In the genomic region with DNA sequence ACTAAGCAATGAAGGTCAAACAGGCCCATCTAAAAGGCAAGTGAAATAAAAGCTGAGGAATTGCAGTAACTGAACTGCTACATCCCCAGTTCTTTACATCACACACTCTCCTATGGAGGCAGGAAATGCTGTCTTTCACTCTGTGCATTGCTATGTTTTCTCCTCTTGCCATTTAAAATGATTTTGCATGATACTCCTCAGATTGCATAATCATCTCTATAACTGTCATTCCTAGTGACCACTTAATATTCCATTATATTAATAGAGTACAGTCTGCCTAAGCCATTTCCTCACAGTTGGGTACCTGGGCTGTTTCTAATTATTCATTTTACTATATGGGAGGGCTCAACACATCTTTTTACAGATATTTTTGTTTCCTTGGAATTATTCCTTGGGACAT, we compare ENCODE assay signal across 38 cellular contexts.
"Had no signal": no experiment of that assay in that cellular context is flagged by ENCODE, and none has a peak within 500 bp of the region (broad histone marks: within the 10 kb centered on the region; RNA-seq: fewer than 3 reads in every experiment).

No MANE protein-coding gene starts in this region.

- H3K36me3 Mint-ChIP-seq: activated CD4-positive, alpha-beta memory T cell treated with anti-CD3 and anti-CD28 coated beads for 36 hours; activated naive CD8-positive, alpha-beta T cell treated with anti-CD3 and anti-CD28 coated beads for 36 hours; brain had no signal

- H3K36me3 ChIP-seq: ascending aorta, cardiac muscle cell had no signal

- H3K4me1 Mint-ChIP-seq: activated B cell treated with CpG ODN at 0.5 μM for 24 hours; activated naive CD8-positive, alpha-beta T cell treated with anti-CD3 and anti-CD28 coated beads for 36 hours; central memory CD8-positive, alpha-beta T cell had no signal

- H3K27me3 Mint-ChIP-seq: activated naive CD8-positive, alpha-beta T cell treated with anti-CD3 and anti-CD28 coated beads for 36 hours had no signal

- H3K9me3 ChIP-seq: ascending aorta had no signal

- H3K9me3 Mint-ChIP-seq: activated B cell treated with CpG ODN at 0.5 μM for 24 hours; activated CD4-positive, alpha-beta memory T cell treated with anti-CD3 and anti-CD28 coated beads for 36 hours; activated CD8-positive, alpha-beta T cell treated with anti-CD3 and anti-CD28 coated beads for 36 hours; activated naive CD4-positive, alpha-beta T cell treated with anti-CD3 and anti-CD28 coated beads for 36 hours; activated naive CD8-positive, alpha-beta T cell treated with anti-CD3 and anti-CD28 coated beads for 36 hours; activated T-cell treated with anti-CD3 and anti-CD28 coated beads, Interleukin-2, amount 50 U/mL, for 4 hours; activated T-helper 1 cell treated with anti-CD3 and anti-CD28 coated beads, Interleukin-12 subunit alpha, Interleukin-12 subunit beta, Interleukin-2, Interleukin-4 antibody, amounts not matched to agents 30 ng/mL and 10 ng/mL and 1 ng/mL, durations not matched to agents 14 hours and 24 hours and 36 hours had no signal

- H3K27ac ChIP-seq: ascending aorta, cardiac muscle cell, VCaP had no signal

- H3K27ac Mint-ChIP-seq: activated B cell treated with CpG ODN at 0.5 μM for 24 hours; activated CD4-positive, alpha-beta memory T cell treated with anti-CD3 and anti-CD28 coated beads for 36 hours; activated CD4-positive, alpha-beta T cell treated with anti-CD3 and anti-CD28 coated beads, Interleukin-2, amount 10 ng/mL, durations not matched to agents 24 days and 14 days; activated CD8-positive, alpha-beta T cell treated with anti-CD3 and anti-CD28 coated beads for 36 hours; activated naive CD4-positive, alpha-beta T cell treated with anti-CD3 and anti-CD28 coated beads for 36 hours; activated naive CD4-positive, alpha-beta T cell treated with anti-CD3 and anti-CD28 coated beads, Interleukin-2, amount 50 U/mL, for 72 hours; activated naive CD8-positive, alpha-beta T cell treated with anti-CD3 and anti-CD28 coated beads for 36 hours; activated T-cell treated with anti-CD3 and anti-CD28 coated beads, Interleukin-2, amount 50 U/mL, for 72 hours; activated T-helper 1 cell treated with anti-CD3 and anti-CD28 coated beads, Interleukin-12 subunit alpha, Interleukin-12 subunit beta, Interleukin-2, Interleukin-4 antibody, amounts not matched to agents 30 ng/mL and 10 ng/mL and 1 ng/mL, durations not matched to agents 14 hours and 24 hours and 36 hours; activated T-helper 17 cell treated with anti-CD3 and anti-CD28 coated beads, Interleukin-2, amount 50 U/mL, for 72 hours; brain; T-helper 1 cell treated with Interleukin-12 subunit alpha and Interleukin-12 subunit beta and Interleukin-4 antibody, amounts not matched to agents 30 μg/mL and 1 μg/mL, for 36 hours; T-helper 2 cell treated with Interferon-gamma antibody and Interleukin-4, amounts not matched to agents 5 μg/mL and 100 μg/mL, for 36 hours had no signal

- DNase-seq: activated B cell treated with CpG ODN at 0.5 μM for 24 hours; activated CD4-positive, alpha-beta memory T cell treated with anti-CD3 and anti-CD28 coated beads for 36 hours; activated CD4-positive, alpha-beta T cell treated with anti-CD3 and anti-CD28 coated beads for 4 hours; activated CD4-positive, alpha-beta T cell treated with anti-CD3 and anti-CD28 coated beads, Interleukin-2, amount 10 ng/mL, durations not matched to agents 24 days and 14 days; activated CD4-positive, alpha-beta T cell treated with anti-CD3 and anti-CD28 coated beads, Interleukin-2, amount 50 U/mL, for 1 hour; activated CD4-positive, alpha-beta T cell treated with anti-CD3 and anti-CD28 coated beads, Interleukin-2, amount 50 U/mL, for 4 hours; activated CD4-positive, CD25-positive, alpha-beta regulatory T cell treated with anti-CD3 and anti-CD28 coated beads, Interleukin-2, amount 50 U/mL, for 72 hours; activated CD8-positive, alpha-beta memory T cell treated with anti-CD3 and anti-CD28 coated beads, Interleukin-2, amount 50 U/mL, for 4 hours; activated CD8-positive, alpha-beta T cell treated with anti-CD3 and anti-CD28 coated beads for 36 hours; activated effector memory CD4-positive, alpha-beta T cell treated with anti-CD3 and anti-CD28 coated beads, Interleukin-2, amount 50 U/mL, for 16 hours; activated gamma-delta T cell treated with Interleukin-2 at 50 U/mL for 16 hours; activated naive CD4-positive, alpha-beta T cell; activated naive CD4-positive, alpha-beta T cell treated with anti-CD3 and anti-CD28 coated beads for 36 hours; activated naive CD4-positive, alpha-beta T cell treated with anti-CD3 and anti-CD28 coated beads, Interleukin-2, amount 50 U/mL, for 16 hours; activated naive CD8-positive, alpha-beta T cell treated with anti-CD3 and anti-CD28 coated beads for 36 hours; activated T-cell treated with anti-CD3 and anti-CD28 coated beads for 4 hours; activated T-cell treated with anti-CD3 and anti-CD28 coated beads, Interleukin-2, amount 50 U/mL, for 1 hour; activated T-cell treated with anti-CD3 and anti-CD28 coated beads, Interleukin-2, amount 50 U/mL, for 4 hours; activated T-cell treated with anti-CD3 and anti-CD28 coated beads, Interleukin-2, amount 50 U/mL, for 72 hours; amygdala; anterior cingulate cortex; caudate nucleus; cerebellar nuclear complex; T-helper 1 cell; T-helper 2 cell; T-helper 9 cell had no signal

- H3K4me3 ChIP-seq: ascending aorta, cardiac muscle cell had no signal

- ATAC-seq: activated CD8-positive, alpha-beta T cell treated with anti-CD3 and anti-CD28 coated beads for 36 hours; activated naive CD4-positive, alpha-beta T cell treated with anti-CD3 and anti-CD28 coated beads, Interleukin-2, amount 50 U/mL, for 72 hours; activated T-cell treated with anti-CD3 and anti-CD28 coated beads, Interleukin-2, amount 50 U/mL, for 4 hours; activated T-cell treated with anti-CD3 and anti-CD28 coated beads, Interleukin-2, amount 50 U/mL, for 72 hours; activated T-helper 17 cell treated with anti-CD3 and anti-CD28 coated beads, Interleukin-2, amount 50 U/mL, for 72 hours had no signal

- H3K4me3 Mint-ChIP-seq: activated B cell treated with CpG ODN at 0.5 μM for 24 hours; activated CD4-positive, alpha-beta memory T cell treated with anti-CD3 and anti-CD28 coated beads for 36 hours; activated CD4-positive, alpha-beta T cell treated with anti-CD3 and anti-CD28 coated beads, Interleukin-2, amount 10 ng/mL, durations not matched to agents 24 days and 14 days; activated CD8-positive, alpha-beta T cell treated with anti-CD3 and anti-CD28 coated beads for 36 hours; activated naive CD4-positive, alpha-beta T cell treated with anti-CD3 and anti-CD28 coated beads for 36 hours; activated naive CD8-positive, alpha-beta T cell treated with anti-CD3 and anti-CD28 coated beads for 36 hours; activated T-cell treated with anti-CD3 and anti-CD28 coated beads, Interleukin-2, amount 50 U/mL, for 4 hours; activated T-cell treated with anti-CD3 and anti-CD28 coated beads, Interleukin-2, amount 50 U/mL, for 72 hours; activated T-helper 1 cell treated with anti-CD3 and anti-CD28 coated beads, Interleukin-12 subunit alpha, Interleukin-12 subunit beta, Interleukin-2, Interleukin-4 antibody, amounts not matched to agents 30 ng/mL and 10 ng/mL and 1 ng/mL, durations not matched to agents 14 hours and 24 hours and 36 hours; activated T-helper 17 cell treated with anti-CD3 and anti-CD28 coated beads, Interleukin-2, amount 50 U/mL, for 72 hours; brain; central memory CD8-positive, alpha-beta T cell; T-helper 1 cell treated with Interleukin-12 subunit alpha and Interleukin-12 subunit beta and Interleukin-4 antibody, amounts not matched to agents 30 μg/mL and 1 μg/mL, for 36 hours; T-helper 2 cell treated with Interferon-gamma antibody and Interleukin-4, amounts not matched to agents 5 μg/mL and 100 μg/mL, for 36 hours had no signal

- H3K27me3 ChIP-seq: ascending aorta, cardiac muscle cell had no signal

- FAIRE-seq: bronchial epithelial cell, TTC549 had no signal

- H3K4me1 ChIP-seq: ascending aorta had no signal
